Comparison of ENCODE assay signal across 8 cellular contexts in genomic region chr1:155135416-155136197, GRCh38. TPM values are rescaled to one million over a fixed set of nuclear protein-coding genes. Genes with fewer than 3 reads are reported as not detected.
A peak's percentile ranks its signal among the peaks of the same experiment; 100 is the strongest.
DNase-seq lines count a peak whose midpoint lies in the region; ATAC-seq and TF ChIP-seq lines count a peak whose summit lies in the region.

Gene SLC50A1, plus strand, starts transcription at chr1:155135852. Its CDS starts 60 bp downstream, at chr1:155135912.

- 1% methylated on average over 57 to 61 of the region's 62 CpGs for WGBS in esophagus, 2 donors

- peak within 1 kb of the TSS; percentile 100 for H3K4me3 ChIP-seq in KMS-11 (IDR thresholded peaks at IDR 0.05; ENCODE audit: insufficient read depth, low read depth, low read length)
- peak within 1 kb of the TSS; percentile 60 to 86 for H3K4me3 ChIP-seq in Panc1 (ENCODE audit: low read depth in 2 of 2, low read length in 2 of 2)
- H3K4me3 ChIP-seq in esophagus (ENCODE audit: low read depth in 1 of 2, low read length in 2 of 2) = peak within 1 kb of the TSS; percentile 53 to 70
- H3K4me3 ChIP-seq in muscle layer of duodenum (ENCODE audit: low read depth in 1 of 2, low read length in 2 of 2) = peak within 1 kb of the TSS; percentile 76 to 88

- H3K27ac ChIP-seq in KMS-11 (peak within 1 kb of the TSS; percentile 68), Panc1 (ENCODE audit: low read length) (peak within 1 kb of the TSS; percentile 93), esophagus (ENCODE audit: low read depth in 2 of 2, low read length in 1 of 2) (peak within 1 kb of the TSS; percentile 100), muscle layer of duodenum (ENCODE audit: low read length) (peak within 1 kb of the TSS; percentile 100)

- CTCF ChIA-PET in Panc1 (lab: Charles Lee) = interaction anchor here (0.5 to 2.2 kb wide), 7 partner anchors 11 to 578 kb away, joined by 3 to 6 read pairs (median 4); partner anchors contain the start of gene KRTCAP2

- H3K27ac Mint-ChIP-seq in activated T-cell treated with anti-CD3 and anti-CD28 coated beads, Interleukin-2, amount 50 U/mL, for 24 hours = peak within 1 kb of the TSS; percentile 100

- H4K20me1 ChIP-seq in KMS-11 (ENCODE audit: insufficient read depth) = no peaks in the 10 kb centered on the region

- H3K79me2 ChIP-seq in KMS-11 (ENCODE audit: insufficient read depth, low read depth) = peaks cover 30% of the 10 kb centered on the region

- H3K9me3 ChIP-seq in Panc1 (ENCODE audit: control insufficient read depth, insufficient read depth, low read depth, low read length) = no peaks in the 10 kb centered on the region
- no peaks in the 10 kb centered on the region for H3K9me3 ChIP-seq in esophagus (ENCODE audit: control insufficient read depth in 2 of 2, insufficient read depth in 1 of 2, low read depth in 1 of 2, low read length in 1 of 2)
- no peaks in the 10 kb centered on the region for H3K9me3 ChIP-seq in muscle layer of duodenum (ENCODE audit: control insufficient read depth in 1 of 2, low read length in 2 of 2)

- 0 out of 2 replicates have a peak, but pooled peaks have one; percentile 9 for TF ChIP-seq CTCF in KMS-11 (conservative IDR thresholded peaks at IDR 0.05; ENCODE audit: low read depth, low read length)
- no peak for TF ChIP-seq CTCF in Panc1 (IDR thresholded peaks at IDR 0.05)

- in situ Hi-C loops in Panc1 (cut with HindIII; ENCODE audit: low pct_unique_long_range_greater_than_20kb, low sequenced_read_pairs) = no loop called here

- H3K27me3 ChIP-seq in KMS-11 (ENCODE audit: insufficient read depth, low read depth) = no peaks in the 10 kb centered on the region; the same call in 1 of the 2 replicates
- H3K27me3 ChIP-seq in Panc1 (ENCODE audit: control insufficient read depth, insufficient read depth, low read length) = no peaks in the 10 kb centered on the region
- no peaks in the 10 kb centered on the region for H3K27me3 ChIP-seq in esophagus (ENCODE audit: control insufficient read depth in 1 of 2, insufficient read depth in 2 of 2, low read length in 2 of 2)
- H3K27me3 ChIP-seq in muscle layer of duodenum (ENCODE audit: low read depth, low read length) = no peaks in the 10 kb centered on the region

- peaks cover 46% of the 10 kb centered on the region for H3K4me1 Mint-ChIP-seq in activated T-cell treated with anti-CD3 and anti-CD28 coated beads, Interleukin-2, amount 50 U/mL, for 24 hours (ENCODE audit: low read depth)

- H3K36me3 ChIP-seq in KMS-11 (ENCODE audit: insufficient read depth) = no peaks in the 10 kb centered on the region
- H3K36me3 ChIP-seq in Panc1 (ENCODE audit: control insufficient read depth, insufficient read depth, low read length) = no peaks in the 10 kb centered on the region
- peaks cover 17 to 20% of the 10 kb centered on the region in 2 donors for H3K36me3 ChIP-seq in esophagus (ENCODE audit: control insufficient read depth in 2 of 2, insufficient read depth in 2 of 2, low read length in 1 of 2)
- H3K36me3 ChIP-seq in muscle layer of duodenum (ENCODE audit: control insufficient read depth in 1 of 2, insufficient read depth in 2 of 2, low read length in 2 of 2) = peaks cover 17 to 22% of the 10 kb centered on the region in 2 donors

- H3K4me2 ChIP-seq in KMS-11 = peak within 1 kb of the TSS; percentile 83

- H3K27me3 Mint-ChIP-seq in activated T-cell treated with anti-CD3 and anti-CD28 coated beads, Interleukin-2, amount 50 U/mL, for 24 hours = no peaks in the 10 kb centered on the region

- DNase-seq in DMS53 (lab: John Stamatoyannopoulos, UW) = peak; percentile 98
- peak; percentile 62 for DNase-seq in Panc1 (ENCODE audit: low read depth, low spot score)
- peak; percentile 96 for DNase-seq in activated T-cell treated with anti-CD3 and anti-CD28 coated beads, Interleukin-2, amount 50 U/mL, for 24 hours
- DNase-seq in stimulated activated CD8-positive, alpha-beta memory T cell treated with anti-CD3 and anti-CD28 coated beads, Interleukin-7, amount 100 ng/mL, for 24 hours (ENCODE audit: low read depth) = peak; percentile 87

- no TSS peak for BruUV-seq in Panc1 (replicated peaks; lab: Mats Ljungman, UMichigan)

- intact Hi-C loops in Panc1 (cut with micrococcal nuclease; ENCODE audit: unreplicated experiment) = no loop called here

- peak within 1 kb of the TSS; percentile 100 for H3K4me3 Mint-ChIP-seq in activated T-cell treated with anti-CD3 and anti-CD28 coated beads, Interleukin-2, amount 50 U/mL, for 24 hours

- peaks cover 53% of the 10 kb centered on the region for H3K36me3 Mint-ChIP-seq in activated T-cell treated with anti-CD3 and anti-CD28 coated beads, Interleukin-2, amount 50 U/mL, for 24 hours (ENCODE audit: low read depth)

- H2AFZ ChIP-seq in KMS-11 (ENCODE audit: low read depth) = peak within 1 kb of the TSS; percentile 95

- H3K9me3 Mint-ChIP-seq in activated T-cell treated with anti-CD3 and anti-CD28 coated beads, Interleukin-2, amount 50 U/mL, for 24 hours = no peaks in the 10 kb centered on the region

- POLR2A ChIA-PET in Panc1 (lab: Charles Lee) = interaction anchor here (0.6 kb wide), 1 partner anchor 38 kb away, joined by 3 read pairs; no protein-coding TSS in a partner anchor

- H3K9ac ChIP-seq in KMS-11 = peak within 1 kb of the TSS; percentile 78

- H3K4me1 ChIP-seq in KMS-11 (ENCODE audit: low read depth, poor library complexity, severe bottlenecking) (peaks cover 34% of the 10 kb centered on the region), Panc1 (ENCODE audit: control insufficient read depth, insufficient read depth, low read length) (peaks cover 34% of the 10 kb centered on the region), esophagus (ENCODE audit: control insufficient read depth in 2 of 2, insufficient read depth in 2 of 2, low read length in 1 of 2) (peaks cover 13 to 23% of the 10 kb centered on the region in 2 donors), muscle layer of duodenum (ENCODE audit: control insufficient read depth in 1 of 2, insufficient read depth in 2 of 2, low read length in 2 of 2) (peaks cover 23 to 32% of the 10 kb centered on the region in 2 donors)

- ATAC-seq in GM21737 (IDR thresholded peaks at IDR 0.05; ENCODE audit: unreplicated experiment) (peak; percentile 73), Panc1 (peak; percentile 86)

RNA-seq across cellular contexts. Expression of gene SLC50A1, which starts in this region (rescaled TPM):
- total RNA-seq in Panc1 (2021; ENCODE audit: unreplicated experiment) = 67.4 TPM
- 79.4 TPM for polyA plus RNA-seq in Panc1 (2012; ENCODE audit: insufficient read length)
- polyA plus RNA-seq in esophagus = 10 to 100 TPM; 41.0 to 51.5 TPM

Comparison
In these comparisons a context has a peak if more than half of its experiments do, and no peak if none do; other contexts are left out.
1. Peak in every context shown above with its lines: DNase-seq, ATAC-seq, H3K4me3 ChIP-seq and H3K27ac ChIP-seq.